ENCODE assay signal across 19 cellular contexts in the genomic region with DNA sequence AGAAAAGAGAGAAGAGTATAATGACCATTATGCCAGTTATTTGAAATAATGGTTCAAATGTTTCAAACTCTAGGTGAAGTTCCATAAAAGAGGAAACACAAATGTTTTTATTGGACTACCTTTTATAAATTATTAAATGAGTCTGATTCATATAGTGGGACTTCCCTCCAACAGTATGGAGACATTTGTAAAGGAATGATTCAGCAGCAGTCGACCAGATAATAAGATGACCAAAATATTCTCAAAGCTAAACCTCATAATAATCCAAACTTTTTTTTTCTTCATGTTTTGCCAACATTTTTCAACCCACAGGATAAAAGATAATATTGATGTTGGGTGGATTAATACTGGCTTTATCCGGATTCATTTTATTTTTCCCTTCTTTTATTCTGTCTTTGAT. TPM values are rescaled to one million over a fixed set of nuclear protein-coding genes. Genes with fewer than 3 reads are reported as not detected.
A peak's percentile ranks its signal among the peaks of the same experiment; 100 is the strongest.
DNase-seq lines count a peak whose midpoint lies in the region; TF ChIP-seq lines count a peak whose summit lies in the region.
"Had no signal": no experiment of that assay in that cellular context is flagged by ENCODE, and none has a peak within 500 bp of the region (broad histone marks: within the 10 kb centered on the region; RNA-seq: fewer than 3 reads in every experiment).

No MANE protein-coding gene starts in this region.

- intact Hi-C loops in Calu3 (cut with micrococcal nuclease; ENCODE audit: unreplicated experiment), result loop anchor here (2.0 kb wide), 1 partner anchor 16 kb away; no protein-coding TSS in a partner anchor
- intact Hi-C loops in PC-9 (cut with micrococcal nuclease; ENCODE audit: unreplicated experiment), result no loop called here
- intact Hi-C loops in ovary (cut with DNase I), result no loop called here
- intact Hi-C loops in spleen (cut with DNase I; ENCODE audit: low total_unique reads), result no loop called here

- no peaks in the 10 kb centered on the region for H3K9me3 ChIP-seq in PC-9 (ENCODE audit: insufficient read depth, low read depth)
- H3K9me3 ChIP-seq in ovary, result no peaks in the 10 kb centered on the region
- H3K9me3 ChIP-seq in spleen, result no peaks in the 10 kb centered on the region
- H3K9me3 ChIP-seq: upper lobe of right lung had no signal

- 37 to 41% (median 38%) methylated on average over 2 of the region's 2 CpGs for WGBS in ovary, 3 donors
- WGBS in spleen, 5 donors, result 80 to 88% (median 81%) methylated on average over 2 of the region's 2 CpGs

- CTCF ChIA-PET in Calu3 (lab: Charles Lee) (interaction anchor here (1.2 kb wide), 1 partner anchor 25 kb away, joined by 3 read pairs; no protein-coding TSS in a partner anchor), PC-9 (lab: Charles Lee) (no interaction called here)

- peaks cover 77% of the 10 kb centered on the region for H3K36me3 Mint-ChIP-seq in Calu3 (ENCODE audit: insufficient read depth, unreplicated experiment)

- no peak for TF ChIP-seq POLR2A in ovary (IDR thresholded peaks at IDR 0.05)
- TF ChIP-seq POLR2A in spleen (IDR thresholded peaks at IDR 0.05), result no peak

- H3F3A ChIP-seq in PC-9 (ENCODE audit: insufficient read depth, low read depth), result peaks cover 26% of the 10 kb centered on the region; the same call in 1 of the 2 replicates

- H3K4me3 Mint-ChIP-seq in Calu3 (ENCODE audit: low read depth, unreplicated experiment), result no peak overlapping the region
- H3K4me3 Mint-ChIP-seq: activated CD8-positive, alpha-beta T cell treated with anti-CD3 and anti-CD28 coated beads, Interleukin-2, amount 10 ng/mL, durations not matched to agents 7 days and 5 days had no signal

- H3K27ac ChIP-seq in PC-9 (0 out of 2 replicates have a peak overlapping the region, but pooled peaks have one; percentile 5), ovary (no peak overlapping the region), spleen (no peak overlapping the region)
- H3K27ac ChIP-seq: coronary artery, hepatocyte, HL-60, upper lobe of right lung had no signal

- no peak overlapping the region for H3K4me3 ChIP-seq in PC-9
- no peak overlapping the region for H3K4me3 ChIP-seq in choroid plexus epithelial cell (ENCODE audit: low read depth, low read length)
- no peak overlapping the region for H3K4me3 ChIP-seq in ovary
- no peak overlapping the region for H3K4me3 ChIP-seq in spleen
- H3K4me3 ChIP-seq: hepatocyte, upper lobe of right lung had no signal

- DNase-seq in Calu3 (no peak), PC-9 (no peak), choroid plexus epithelial cell (ENCODE audit: low read depth) (peak; percentile 59), lung microvascular endothelial cell (ENCODE audit: low read depth in 2 of 2) (peak; percentile 59 to 70), ovary (no peak), HPDE6-E6E7 (ENCODE audit: extremely low spot score) (no peak), spleen (no peak)
- DNase-seq in effector CD4-positive, alpha-beta T cell, result no peak
- DNase-seq: activated CD8-positive, alpha-beta T cell treated with anti-CD3 and anti-CD28 coated beads, Interleukin-2, amount 10 ng/mL, durations not matched to agents 7 days and 5 days; erythroblast; GDM1; NCI-H146; posterior cingulate gyrus; stimulated activated CD4-positive, alpha-beta T cell treated with anti-CD3 and anti-CD28 coated beads, Interleukin-12 subunit alpha, Interleukin-12 subunit beta, amount 100 ng/mL, for 4 hours; stimulated activated naive CD4-positive, alpha-beta T cell treated with Interleukin-2 at 50 U/mL for 16 hours; upper lobe of right lung had no signal

- peak overlapping the region; percentile 62 for H3K27ac Mint-ChIP-seq in Calu3 (ENCODE audit: unreplicated experiment)
- H3K27ac Mint-ChIP-seq: activated CD8-positive, alpha-beta T cell treated with anti-CD3 and anti-CD28 coated beads, Interleukin-2, amount 10 ng/mL, durations not matched to agents 7 days and 5 days had no signal

- H2AFZ ChIP-seq in PC-9, result no peak overlapping the region
- H2AFZ ChIP-seq: hepatocyte had no signal

- H3K27me3 ChIP-seq in PC-9 (ENCODE audit: insufficient read depth, low read depth) (no peaks in the 10 kb centered on the region), ovary (no peaks in the 10 kb centered on the region), spleen (replicated peaks in 1 of 7) (no peaks in the 10 kb centered on the region)
- H3K27me3 ChIP-seq: hepatocyte, upper lobe of right lung had no signal

- H3K27me3 Mint-ChIP-seq in Calu3 (ENCODE audit: unreplicated experiment), result no peaks in the 10 kb centered on the region

- peaks cover 15% of the 10 kb centered on the region for H3K4me1 ChIP-seq in PC-9 (replicated peaks; ENCODE audit: insufficient read depth)
- H3K4me1 ChIP-seq in ovary (ENCODE audit: insufficient read depth), result peaks cover 6% of the 10 kb centered on the region
- H3K4me1 ChIP-seq in spleen, result peaks cover 6 to 51% (median 27%) of the 10 kb centered on the region in 6 donors

- peaks cover 36% of the 10 kb centered on the region for H3K4me1 Mint-ChIP-seq in Calu3 (ENCODE audit: low read depth, unreplicated experiment)

- no peak for TF ChIP-seq EP300 in ovary (IDR thresholded peaks at IDR 0.05)

- no peaks in the 10 kb centered on the region for H3K9me2 ChIP-seq in PC-9 (ENCODE audit: insufficient read depth)

- peaks cover 60% of the 10 kb centered on the region for H3K36me3 ChIP-seq in PC-9 (ENCODE audit: low read depth)
- H3K36me3 ChIP-seq in ovary, result no peaks in the 10 kb centered on the region
- peaks cover 0 to 54% (median 36%) of the 10 kb centered on the region in 6 donors for H3K36me3 ChIP-seq in spleen

- TF ChIP-seq CTCF in Calu3 (IDR thresholded peaks at IDR 0.05; ENCODE audit: unreplicated experiment), result no peak
- TF ChIP-seq CTCF in PC-9 (conservative IDR thresholded peaks at IDR 0.05), result no peak
- TF ChIP-seq CTCF in choroid plexus epithelial cell (conservative IDR thresholded peaks at IDR 0.05; ENCODE audit: low read depth, low read length), result no peak
- no peak for TF ChIP-seq CTCF in ovary (IDR thresholded peaks at IDR 0.05)
- no peak for TF ChIP-seq CTCF in spleen (IDR thresholded peaks at IDR 0.05 in 8 of 11, conservative IDR thresholded peaks at IDR 0.05 in 3 of 11)

- peaks cover 24% of the 10 kb centered on the region for H4K20me1 ChIP-seq in PC-9 (ENCODE audit: insufficient read depth)

- POLR2A ChIA-PET in PC-9 (lab: Charles Lee; ENCODE audit: unreplicated experiment), result no interaction called here

- peaks cover 86% of the 10 kb centered on the region for H3K79me2 ChIP-seq in PC-9 (ENCODE audit: low read depth)

- BruUV-seq in Calu3 (replicated peaks; lab: Mats Ljungman, UMichigan) (no TSS peak), PC-9 (replicated peaks; lab: Mats Ljungman, UMichigan) (no TSS peak)

- no peak overlapping the region for H3K4me2 ChIP-seq in PC-9

- no peaks in the 10 kb centered on the region for H3K9me3 Mint-ChIP-seq in Calu3 (ENCODE audit: low read depth, unreplicated experiment)

RNA-seq across cellular contexts. Expression of a gene that starts 18.8 kb away (rescaled TPM):
- total RNA-seq in Calu3 (2022) (84.9 and 91.4 TPM in 2 replicates), PC-9 (2021) (30.3 and 35.0 TPM in 2 replicates), lung microvascular endothelial cell (14.8 and 32.1 TPM in 2 replicates), ovary (100 to 1,000 TPM in 2 of 7 donors, 10 to 100 TPM in 5; 26.3 to 109 (median 48.7) TPM), spleen (10 to 100 TPM; 18.9 to 39.8 (median 29.7) TPM)
- polyA plus RNA-seq in ovary (10 to 100 TPM; 11.3 to 21.4 TPM), spleen (1 to 10 TPM; 4.5 to 8.2 (median 7.3) TPM)

Comparison
In these comparisons a context has a peak if more than half of its experiments do, and no peak if none do; other contexts are left out.
1. DNase-seq: peak in choroid plexus epithelial cell (single experiment) and lung microvascular endothelial cell (2 of 2); none in Calu3 (single experiment), PC-9 (0 of 2), ovary (0 of 5), HPDE6-E6E7 (single experiment), effector CD4-positive, alpha-beta T cell (single experiment) and spleen (single experiment).